22 cellular contexts compared by ENCODE assay signal in the genomic region with DNA sequence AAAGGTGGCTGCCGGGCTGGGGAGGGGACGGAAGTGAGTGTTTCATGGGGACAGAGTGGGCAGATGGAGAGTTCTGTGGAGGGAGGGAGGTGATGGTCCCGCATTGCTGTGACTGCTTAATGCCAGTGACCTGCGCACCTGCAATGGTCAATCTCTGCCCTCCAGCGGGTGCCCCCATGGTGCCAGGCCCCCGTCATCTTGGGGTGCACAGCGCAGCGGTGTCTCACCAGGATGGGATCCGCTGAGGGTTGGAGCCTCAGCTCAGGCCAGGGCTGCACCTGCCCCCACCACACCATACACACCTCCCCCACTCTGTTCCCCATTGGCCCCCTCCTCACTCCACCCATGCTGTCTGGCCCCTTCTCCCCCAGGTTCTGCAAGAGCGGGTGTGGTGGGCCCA.
"Had no signal": no experiment of that assay in that cellular context is flagged by ENCODE, and none has a peak within 500 bp of the region (broad histone marks: within the 10 kb centered on the region; RNA-seq: fewer than 3 reads in every experiment).

No MANE protein-coding gene starts in this region.

- H3K9me3 ChIP-seq: psoas muscle had no signal

- H3K27me3 ChIP-seq: hepatocyte, right atrium auricular region, tibial artery had no signal

- H3K27me3 Mint-ChIP-seq: brain; naive thymus-derived CD8-positive, alpha-beta T cell; stimulated activated naive CD8-positive, alpha-beta T cell treated with anti-CD3 and anti-CD28 coated beads, Interleukin-15, Interleukin-2, amounts not matched to agents 100 ng/mL and 50 ng/mL, for 24 hours; T-cell had no signal

- H3K4me3 Mint-ChIP-seq: activated CD8-positive, alpha-beta T cell treated with anti-CD3 and anti-CD28 coated beads, Interleukin-2, amount 10 ng/mL, durations not matched to agents 7 days and 5 days; brain; immature natural killer cell; naive thymus-derived CD8-positive, alpha-beta T cell; stimulated activated naive CD8-positive, alpha-beta T cell treated with anti-CD3 and anti-CD28 coated beads, Interleukin-15, Interleukin-2, amounts not matched to agents 100 ng/mL and 50 ng/mL, for 24 hours; T-cell; T-helper 2 cell treated with Interferon-gamma antibody and Interleukin-4, amounts not matched to agents 5 μg/mL and 100 μg/mL, for 36 hours had no signal

- DNase-seq: activated CD4-positive, alpha-beta T cell treated with anti-CD3 and anti-CD28 coated beads for 1 hour; activated CD4-positive, alpha-beta T cell treated with anti-CD3 and anti-CD28 coated beads, Interleukin-2, amount 50 U/mL, for 1 hour; activated CD8-positive, alpha-beta T cell treated with anti-CD3 and anti-CD28 coated beads, Interleukin-2, amount 10 ng/mL, durations not matched to agents 7 days and 5 days; activated naive CD4-positive, alpha-beta T cell treated with Interleukin-2 at 50 U/mL for 16 hours; amygdala; dermis blood vessel endothelial cell; effector CD8-positive, alpha-beta T cell; foreskin melanocyte; immature natural killer cell; naive thymus-derived CD8-positive, alpha-beta T cell; stimulated activated CD4-positive, alpha-beta T cell treated with anti-CD3 and anti-CD28 coated beads, Interleukin-4, amount 100 ng/mL, for 24 hours; substantia nigra; T-cell had no signal

- ATAC-seq: activated CD8-positive, alpha-beta T cell treated with anti-CD3 and anti-CD28 coated beads, Interleukin-2, amount 10 ng/mL, durations not matched to agents 7 days and 5 days; left lobe of liver; naive thymus-derived CD8-positive, alpha-beta T cell had no signal

- H3K4me1 ChIP-seq: psoas muscle, right atrium auricular region, tibial artery had no signal

- H3K27ac ChIP-seq: hepatocyte, psoas muscle, right atrium auricular region, tibial artery had no signal

- H3K4me3 ChIP-seq: hepatocyte, lung, psoas muscle, right atrium auricular region, tibial artery had no signal

- H3K4me1 Mint-ChIP-seq: brain, immature natural killer cell had no signal

- H3K27ac Mint-ChIP-seq: activated CD8-positive, alpha-beta T cell treated with anti-CD3 and anti-CD28 coated beads, Interleukin-2, amount 10 ng/mL, durations not matched to agents 7 days and 5 days; brain; stimulated activated naive CD8-positive, alpha-beta T cell treated with anti-CD3 and anti-CD28 coated beads, Interleukin-15, Interleukin-2, amounts not matched to agents 100 ng/mL and 50 ng/mL, for 24 hours; T-helper 2 cell treated with Interferon-gamma antibody and Interleukin-4, amounts not matched to agents 5 μg/mL and 100 μg/mL, for 36 hours had no signal
